11 cellular contexts compared by ENCODE assay signal in genomic region chr3:146468234-146468931, GRCh38. TPM values are rescaled to one million over a fixed set of nuclear protein-coding genes. Genes with fewer than 3 reads are reported as not detected.
DNase-seq lines count a peak whose midpoint lies in the region; ATAC-seq, FAIRE-seq and TF ChIP-seq lines count a peak whose summit lies in the region.
"Had no signal": no experiment of that assay in that cellular context is flagged by ENCODE, and none has a peak within 500 bp of the region (broad histone marks: within the 10 kb centered on the region; RNA-seq: fewer than 3 reads in every experiment).

No MANE protein-coding gene starts in this region.

- H3K9ac ChIP-seq in SK-N-SH = no peak overlapping the region

- ATAC-seq in SK-N-SH treated with all-trans-retinoic acid at 6 μM for 48 hours (no peak), body of pancreas (no peak), right cardiac atrium (peak; percentile 37 to 41), GM19463 (IDR thresholded peaks at IDR 0.05; ENCODE audit: unreplicated experiment) (no peak)

- peak overlapping the region; percentile 76; the same call in 1 of the 2 replicates for H3K4me2 ChIP-seq in SK-N-SH

- H3K4me1 ChIP-seq in SK-N-SH (ENCODE audit: control insufficient read depth in 1 of 2, insufficient read depth in 2 of 2, low read depth in 1 of 2, low read length in 1 of 2) = peaks cover 0 to 4% of the 10 kb centered on the region in 2 experiments; a peak in 1 of 4 replicates
- peaks cover 23% of the 10 kb centered on the region for H3K4me1 ChIP-seq in body of pancreas
- peaks cover 1% of the 10 kb centered on the region for H3K4me1 ChIP-seq in right cardiac atrium (ENCODE audit: control insufficient read depth, insufficient read depth, low read length)
- peaks cover 0 to 5% of the 10 kb centered on the region in 2 donors for H3K4me1 ChIP-seq in thyroid gland
- no peaks in the 10 kb centered on the region for H3K4me1 ChIP-seq in small intestine (ENCODE audit: control insufficient read depth in 2 of 2, insufficient read depth in 1 of 2, low read depth in 1 of 2, low read length in 1 of 2)

- CTCF ChIA-PET in SK-N-SH (lab: Yijun Ruan, JAX) = no interaction called here

- POLR2A ChIA-PET in SK-N-SH (lab: Yijun Ruan, JAX) = no interaction called here

- H3K9me3 ChIP-seq in SK-N-SH (no peaks in the 10 kb centered on the region), body of pancreas (no peaks in the 10 kb centered on the region), right cardiac atrium (ENCODE audit: control insufficient read depth, low read length) (no peaks in the 10 kb centered on the region), thyroid gland (no peaks in the 10 kb centered on the region), small intestine (ENCODE audit: control insufficient read depth, low read depth) (no peaks in the 10 kb centered on the region)

- no peak for TF ChIP-seq POLR2A in body of pancreas (IDR thresholded peaks at IDR 0.05)
- TF ChIP-seq POLR2A in thyroid gland (IDR thresholded peaks at IDR 0.05) = no peak

- H3K79me2 ChIP-seq in SK-N-SH (ENCODE audit: insufficient read depth) = no peaks in the 10 kb centered on the region

- peak overlapping the region; percentile 14; the same call in 1 of the 2 replicates for H2AFZ ChIP-seq in SK-N-SH (ENCODE audit: low read depth)

- DNase-seq in SK-N-SH (no peak), body of pancreas (peak in 3 of 4 donors; percentile 8 to 41 (median 31)), right cardiac atrium (peak; percentile 46 to 72 (median 47)), thyroid gland (peak; percentile 18 to 22), small intestine (no peak), NCI-H2029 (lab: John Stamatoyannopoulos, UW) (no peak)

- no peaks in the 10 kb centered on the region for H3K36me3 ChIP-seq in SK-N-SH (replicated peaks in 1 of 2; ENCODE audit: control insufficient read depth in 1 of 2, insufficient read depth in 2 of 2, low read length in 1 of 2)
- H3K36me3 ChIP-seq in body of pancreas (replicated peaks in 1 of 2; ENCODE audit: insufficient read depth in 1 of 2, low read depth in 2 of 2) = no peaks in the 10 kb centered on the region
- H3K36me3 ChIP-seq in thyroid gland = no peaks in the 10 kb centered on the region
- H3K36me3 ChIP-seq in small intestine (ENCODE audit: control insufficient read depth in 2 of 2, insufficient read depth in 2 of 2, low read length in 2 of 2) = no peaks in the 10 kb centered on the region

- intact Hi-C loops in body of pancreas (cut with DNase I) = no loop called here
- intact Hi-C loops in right cardiac atrium (cut with DNase I) = no loop called here
- intact Hi-C loops in thyroid gland (cut with DNase I) = no loop called here

- TF ChIP-seq CTCF in SK-N-SH (IDR thresholded peaks at IDR 0.05) = no peak
- TF ChIP-seq CTCF in body of pancreas (IDR thresholded peaks at IDR 0.05) = no peak
- TF ChIP-seq CTCF in thyroid gland (IDR thresholded peaks at IDR 0.05) = no peak

- H3K27ac ChIP-seq in SK-N-SH (ENCODE audit: low read depth in 2 of 2, low read length in 1 of 2) (no peak overlapping the region), body of pancreas (peak overlapping the region; percentile 95 to 98 (median 96)), right cardiac atrium (ENCODE audit: low read length) (no peak overlapping the region), thyroid gland (peak overlapping the region in 1 of 3 donors; percentile 75), small intestine (ENCODE audit: low read depth in 1 of 2, low read length in 1 of 2) (peak overlapping the region in 1 of 2 donors; percentile 97)

- WGBS in SK-N-SH (ENCODE audit: low lambda C conversion rate) = 19% methylated on average over 6 of the region's 6 CpGs
- 46 to 50% methylated on average over 6 of the region's 6 CpGs for WGBS in body of pancreas, 2 donors
- WGBS in right cardiac atrium = 44% methylated on average over 6 of the region's 6 CpGs
- 57 to 67% methylated on average over 6 of the region's 6 CpGs for WGBS in thyroid gland, 2 donors
- 61 to 80% (median 75%) methylated on average over 6 of the region's 6 CpGs for WGBS in small intestine, 3 donors

- no peak for TF ChIP-seq EP300 in SK-N-SH (IDR thresholded peaks at IDR 0.05; ENCODE audit: borderline replicate concordance in 1 of 2, low read depth in 1 of 2, low read length in 1 of 2)

- H3K27me3 ChIP-seq in SK-N-SH (ENCODE audit: insufficient read depth) (peaks cover 43% of the 10 kb centered on the region), body of pancreas (no peaks in the 10 kb centered on the region), right cardiac atrium (ENCODE audit: control insufficient read depth, insufficient read depth) (no peaks in the 10 kb centered on the region), thyroid gland (no peaks in the 10 kb centered on the region), small intestine (ENCODE audit: control insufficient read depth in 2 of 2, insufficient read depth in 2 of 2, low read length in 2 of 2) (no peaks in the 10 kb centered on the region)

- H3K4me3 ChIP-seq in SK-N-SH (ENCODE audit: low read depth in 2 of 2, low read length in 1 of 2) (no peak overlapping the region), body of pancreas (no peak overlapping the region), right cardiac atrium (ENCODE audit: low read length) (no peak overlapping the region), thyroid gland (replicated peaks in 1 of 3) (no peak overlapping the region), small intestine (ENCODE audit: low read depth in 1 of 2, low read length in 2 of 2) (no peak overlapping the region)

- peaks cover 7% of the 10 kb centered on the region for H3F3A ChIP-seq in SK-N-SH (replicated peaks; ENCODE audit: insufficient read depth)

- no peaks in the 10 kb centered on the region for H4K20me1 ChIP-seq in SK-N-SH (ENCODE audit: insufficient read depth)

- no peak for FAIRE-seq in small intestine (lab: Jason Lieb, UNC)

- no peaks in the 10 kb centered on the region for H3K9me2 ChIP-seq in SK-N-SH

- TF ChIP-seq RAD21 in SK-N-SH (IDR thresholded peaks at IDR 0.05; ENCODE audit: low read length) = no peak

TF ChIP-seq in SK-N-SH, 30 proteins besides CTCF, POLR2A, EP300 and RAD21:
- TF ChIP-seq GABPA (IDR thresholded peaks at IDR 0.05; ENCODE audit: low read depth) = no peak
- no peak for TF ChIP-seq SIN3A (IDR thresholded peaks at IDR 0.05; ENCODE audit: borderline replicate concordance, low read depth, low read length)
TF ChIP-seq in SK-N-SH: peak in this region for 0.

TF ChIP-seq in SK-N-SH treated with all-trans-retinoic acid at 6 μM for 48 hours, 23 proteins besides CTCF, POLR2A, EP300 and RAD21 (continues in another document):
- no peak for TF ChIP-seq ZFP3 (CRISPR knock-in tag; IDR thresholded peaks at IDR 0.05)
- no peak for TF ChIP-seq OSR1 (CRISPR knock-in tag; IDR thresholded peaks at IDR 0.05)
- no peak for TF ChIP-seq ZNF565 (CRISPR knock-in tag; conservative IDR thresholded peaks at IDR 0.05; ENCODE audit: low read depth)
- TF ChIP-seq TSHZ2 (CRISPR knock-in tag; IDR thresholded peaks at IDR 0.05) = no peak
- TF ChIP-seq CREB5 (CRISPR knock-in tag; IDR thresholded peaks at IDR 0.05; ENCODE audit: low read depth) = no peak
- TF ChIP-seq GLIS3 (CRISPR knock-in tag; IDR thresholded peaks at IDR 0.05) = no peak
- no peak for TF ChIP-seq TOX (CRISPR knock-in tag; IDR thresholded peaks at IDR 0.05; ENCODE audit: borderline replicate concordance)

RNA-seq across cellular contexts. Expression of gene PLSCR2, which starts 1.0 kb away (rescaled TPM):
- polyA plus RNA-seq in SK-N-SH (2012; rRNA removed) (not detected in 2 replicates), right cardiac atrium (not detected), small intestine (not detected)
- polyA plus RNA-seq in SK-N-SH (2012; cell fraction: cytosol; rRNA removed) = not detected in 2 replicates
- polyA plus RNA-seq in SK-N-SH (2012; cell fraction: nucleus; rRNA removed) = not detected in 2 replicates
- total RNA-seq in body of pancreas (not detected), right cardiac atrium (under 1 TPM in 1 of 4 donors, not detected in 3; 0.23 TPM), thyroid gland (not detected)
- total RNA-seq: activated CD8-positive, alpha-beta memory T cell treated with anti-CD3 and anti-CD28 coated beads, Interleukin-2, amount 10 ng/mL, durations not matched to agents 7 days and 5 days; subcutaneous adipose tissue had no signal
- polyA plus RNA-seq: liver had no signal

Comparison
In these comparisons a context has a peak if more than half of its experiments do, and no peak if none do; other contexts are left out.
1. DNase-seq: peak in body of pancreas (3 of 4), right cardiac atrium (3 of 3) and thyroid gland (2 of 2); none in SK-N-SH (single experiment), small intestine (single experiment) and NCI-H2029 (single experiment).
2. H3K27ac ChIP-seq: peak in body of pancreas (4 of 4); none in SK-N-SH (0 of 2) and right cardiac atrium (single experiment).
3. ATAC-seq: peak in right cardiac atrium (2 of 2); none in SK-N-SH treated with all-trans-retinoic acid at 6 μM for 48 hours (single experiment), body of pancreas (single experiment) and GM19463 (single experiment).